8 cellular contexts compared by ENCODE assay signal in genomic region chr19:7868671-7869452, GRCh38. TPM values are rescaled to one million over a fixed set of nuclear protein-coding genes. Genes with fewer than 3 reads are reported as not detected.
DNase-seq lines count a peak whose midpoint lies in the region; ATAC-seq and TF ChIP-seq lines count a peak whose summit lies in the region.

No MANE protein-coding gene starts in this region.

- H3K27me3 Mint-ChIP-seq in endodermal cell (ENCODE audit: insufficient read depth): peaks cover 75% of the 10 kb centered on the region

- no peaks in the 10 kb centered on the region for H3K36me3 ChIP-seq in endodermal cell (ENCODE audit: control insufficient read depth, insufficient read depth, low read length)
- no peaks in the 10 kb centered on the region for H3K36me3 ChIP-seq in mucosa of stomach (ENCODE audit: control insufficient read depth, insufficient read depth, low read length)

- peak; percentile 58 for ATAC-seq in HG02588 (IDR thresholded peaks at IDR 0.05; ENCODE audit: unreplicated experiment)

- H3K4me1 ChIP-seq in endodermal cell (ENCODE audit: control insufficient read depth, insufficient read depth, low read length): no peaks in the 10 kb centered on the region
- H3K4me1 ChIP-seq in mucosa of stomach (ENCODE audit: control insufficient read depth, insufficient read depth, low read length): peaks cover 48% of the 10 kb centered on the region

- TF ChIP-seq CTCF in GM12864 (IDR thresholded peaks at IDR 0.05; ENCODE audit: low read depth, low read length, missing control alignments): peak; percentile 65
- peak; percentile 95 for TF ChIP-seq CTCF in endodermal cell (conservative IDR thresholded peaks at IDR 0.05)

- H3K4me3 ChIP-seq in GM12864 (ENCODE audit: low read depth, low read length): peak overlapping the region; percentile 50
- no peak overlapping the region for H3K4me3 ChIP-seq in endodermal cell (ENCODE audit: low read length)
- H3K4me3 ChIP-seq in mucosa of stomach (ENCODE audit: low read length): peak overlapping the region; percentile 41

- H3K36me3 Mint-ChIP-seq in endodermal cell (ENCODE audit: low read depth): no peaks in the 10 kb centered on the region

- 27 to 50% methylated on average over 37 to 67 of the region's 67 CpGs for WGBS in endodermal cell (ENCODE audit: insufficient coverage in 1 of 2, insufficient read length in 1 of 2), 2 experiments

- H3K9me3 ChIP-seq in endodermal cell (ENCODE audit: control insufficient read depth, low read length) (no peaks in the 10 kb centered on the region), mucosa of stomach (ENCODE audit: control insufficient read depth, low read length) (no peaks in the 10 kb centered on the region)

- no peak overlapping the region for H3K27ac ChIP-seq in endodermal cell (ENCODE audit: low read depth, low read length)

- peaks cover 1% of the 10 kb centered on the region for H3K9me3 Mint-ChIP-seq in endodermal cell

- H3K4me3 Mint-ChIP-seq in endodermal cell: peak overlapping the region; percentile 42

- DNase-seq in GM12864 (ENCODE audit: low read depth) (peak; percentile 49), NCI-H226 (peak; percentile 77), endodermal cell (peak; percentile 97), medulla oblongata (ENCODE audit: extremely low spot score) (no peak)
- DNase-seq in activated CD8-positive, alpha-beta memory T cell treated with anti-CD3 and anti-CD28 coated beads for 24 hours: peak; percentile 87
- peak; percentile 87 for DNase-seq in stimulated activated CD8-positive, alpha-beta memory T cell treated with anti-CD3 and anti-CD28 coated beads, Interleukin-4, amount 100 ng/mL, for 48 hours

- no peak overlapping the region for H3K9ac ChIP-seq in endodermal cell (ENCODE audit: extremely low read depth, low read length, poor library complexity, severe bottlenecking)
- H3K9ac ChIP-seq in mucosa of stomach (ENCODE audit: low read length): peak overlapping the region; percentile 17

- peak overlapping the region; percentile 74 for H3K27ac Mint-ChIP-seq in endodermal cell

- H3K4me1 Mint-ChIP-seq in endodermal cell: peaks cover 3% of the 10 kb centered on the region

- peaks cover 52% of the 10 kb centered on the region for H3K27me3 ChIP-seq in endodermal cell (ENCODE audit: control insufficient read depth, insufficient read depth, low read length, poor library complexity, severe bottlenecking)
- peaks cover 44% of the 10 kb centered on the region for H3K27me3 ChIP-seq in mucosa of stomach (ENCODE audit: control insufficient read depth, insufficient read depth, low read length)

RNA-seq across cellular contexts. Expression of gene PRR36, which starts 5.3 kb away (rescaled TPM):
- 10 to 100 TPM in 1 of 2 donors, 1 to 10 TPM in 1; 9.5 to 20.2 TPM for total RNA-seq in endodermal cell
- 32.1 TPM for polyA plus RNA-seq in endodermal cell (2013, experiment 1 of 2)
- polyA plus RNA-seq in endodermal cell (2013, experiment 2 of 2): 29.5 TPM

RNA-seq across cellular contexts. Expression of gene LRRC8E, which starts 19.4 kb away (rescaled TPM):
- total RNA-seq in endodermal cell: 1 to 10 TPM; 2.8 to 3.4 TPM
- 0.68 TPM for polyA plus RNA-seq in endodermal cell (2013, experiment 1 of 2)
- polyA plus RNA-seq in endodermal cell (2013, experiment 2 of 2): 1.2 TPM

RNA-seq across cellular contexts. Expression of gene MAP2K7, which starts 34.8 kb away (rescaled TPM):
- total RNA-seq in endodermal cell: 10 to 100 TPM; 33.4 to 40.0 TPM
- polyA plus RNA-seq in endodermal cell (2013, experiment 1 of 2): 34.8 TPM
- polyA plus RNA-seq in endodermal cell (2013, experiment 2 of 2): 32.3 TPM

RNA-seq across cellular contexts. Expression of gene EVI5L, which starts 38.8 kb away (rescaled TPM):
- 1 to 10 TPM; 6.4 to 9.2 TPM for total RNA-seq in endodermal cell
- polyA plus RNA-seq in endodermal cell (2013, experiment 1 of 2): 14.6 TPM
- polyA plus RNA-seq in endodermal cell (2013, experiment 2 of 2): 12.3 TPM

RNA-seq across cellular contexts. Expression of gene TGFBR3L, which starts 45.8 kb away (rescaled TPM):
- 1 to 10 TPM in 1 of 2 donors, under 1 TPM in 1; 0.84 to 2.2 TPM for total RNA-seq in endodermal cell
- polyA plus RNA-seq in endodermal cell (2013, experiment 1 of 2): 1.3 TPM
- polyA plus RNA-seq in endodermal cell (2013, experiment 2 of 2): 0.58 TPM
